In genomic region chr3:111989061-111989678, GRCh38 we compare ENCODE assay signal across 8 cellular contexts. TPM values are rescaled to one million over a fixed set of nuclear protein-coding genes. Genes with fewer than 3 reads are reported as not detected.
DNase-seq lines count a peak whose midpoint lies in the region; ATAC-seq and TF ChIP-seq lines count a peak whose summit lies in the region.

No MANE protein-coding gene starts in this region.

- H3K36me3 ChIP-seq in H7 (replicated peaks; ENCODE audit: control insufficient read depth, insufficient read depth, low read length) (peaks cover 5% of the 10 kb centered on the region), RWPE2 (ENCODE audit: low read depth) (peaks cover 71% of the 10 kb centered on the region), esophagus muscularis mucosa (peaks cover 0 to 48% (median 22%) of the 10 kb centered on the region in 4 donors)

- no peaks in the 10 kb centered on the region for H3K9me3 ChIP-seq in RWPE2 (ENCODE audit: severe bottlenecking)
- H3K9me3 ChIP-seq in esophagus muscularis mucosa, result no peaks in the 10 kb centered on the region

- H3K4me1 ChIP-seq in RWPE2 (ENCODE audit: insufficient read depth, poor library complexity, severe bottlenecking) (no peaks in the 10 kb centered on the region), esophagus muscularis mucosa (peaks cover 0 to 6% (median 0%) of the 10 kb centered on the region in 4 donors)

- no peaks in the 10 kb centered on the region for H3K27me3 ChIP-seq in H7 (ENCODE audit: control insufficient read depth, insufficient read depth, low read length)
- H3K27me3 ChIP-seq in RWPE2 (ENCODE audit: insufficient read depth, poor library complexity, severe bottlenecking), result no peaks in the 10 kb centered on the region
- no peaks in the 10 kb centered on the region for H3K27me3 ChIP-seq in esophagus muscularis mucosa

- CTCF ChIA-PET in activated CD4-positive, alpha-beta T cell treated with anti-CD3 and anti-CD28 coated beads, Interleukin-2, amount 10 ng/mL, durations not matched to agents 7 days and 5 days (lab: Charles Lee), result interaction anchor here (0.8 to 2.9 kb wide), 8 partner anchors 10 to 273 kb away, joined by 3 to 28 read pairs (median 4); partner anchors contain the start of gene ABHD10

- peaks cover 30% of the 10 kb centered on the region for H3K4me1 Mint-ChIP-seq in activated CD4-positive, alpha-beta T cell treated with anti-CD3 and anti-CD28 coated beads, Interleukin-2, amount 10 ng/mL, durations not matched to agents 7 days and 5 days
- peaks cover 39% of the 10 kb centered on the region for H3K4me1 Mint-ChIP-seq in neural crest cell

- no peak overlapping the region for H3K27ac Mint-ChIP-seq in activated CD4-positive, alpha-beta T cell treated with anti-CD3 and anti-CD28 coated beads, Interleukin-2, amount 10 ng/mL, durations not matched to agents 7 days and 5 days
- no peak overlapping the region for H3K27ac Mint-ChIP-seq in neural crest cell (ENCODE audit: unreplicated experiment)

- 74% methylated on average over 3 of the region's 3 CpGs for WGBS in esophagus muscularis mucosa

- no peaks in the 10 kb centered on the region for H3K9me3 Mint-ChIP-seq in activated CD4-positive, alpha-beta T cell treated with anti-CD3 and anti-CD28 coated beads, Interleukin-2, amount 10 ng/mL, durations not matched to agents 7 days and 5 days
- H3K9me3 Mint-ChIP-seq in neural crest cell, result no peaks in the 10 kb centered on the region

- DNase-seq in activated CD4-positive, alpha-beta T cell treated with anti-CD3 and anti-CD28 coated beads, Interleukin-2, amount 10 ng/mL, durations not matched to agents 7 days and 5 days, result peak; percentile 28
- DNase-seq in activated CD4-positive, alpha-beta T cell treated with anti-CD3 and anti-CD28 coated beads, Interleukin-2, amount 50 U/mL, for 4 hours, result no peak
- DNase-seq in H7 (peak; percentile 41), LoVo (ENCODE audit: low spot score) (peak; percentile 61), RWPE2 (ENCODE audit: low spot score) (no peak), esophagus muscularis mucosa (ENCODE audit: extremely low spot score) (no peak), neural crest cell (ENCODE audit: low read depth, low spot score) (no peak)
- no peak for DNase-seq in stimulated activated CD4-positive, alpha-beta T cell treated with anti-CD3 and anti-CD28 coated beads, Interleukin-4, amount 100 ng/mL, for 4 hours

- H3K27ac ChIP-seq in RWPE2 (ENCODE audit: poor library complexity, severe bottlenecking) (no peak overlapping the region), esophagus muscularis mucosa (replicated peaks in 1 of 4) (no peak overlapping the region)

- TF ChIP-seq CTCF in RWPE2 (IDR thresholded peaks at IDR 0.05; ENCODE audit: poor library complexity, severe bottlenecking) (peak; percentile 90), esophagus muscularis mucosa (IDR thresholded peaks at IDR 0.05) (peak; percentile 47 to 69 (median 55)), neural crest cell (conservative IDR thresholded peaks at IDR 0.05) (peak; percentile 86)

- POLR2A ChIA-PET in activated CD4-positive, alpha-beta T cell treated with anti-CD3 and anti-CD28 coated beads, Interleukin-2, amount 10 ng/mL, durations not matched to agents 7 days and 5 days (lab: Charles Lee), result interaction anchor here (2.1 kb wide), 1 partner anchor 11 kb away, joined by 10 read pairs; the partner anchor contains the start of gene ABHD10

- no peak for TF ChIP-seq POLR2A in esophagus muscularis mucosa (IDR thresholded peaks at IDR 0.05; ENCODE audit: low read depth)

- no peaks in the 10 kb centered on the region for H3K27me3 Mint-ChIP-seq in activated CD4-positive, alpha-beta T cell treated with anti-CD3 and anti-CD28 coated beads, Interleukin-2, amount 10 ng/mL, durations not matched to agents 7 days and 5 days
- no peaks in the 10 kb centered on the region for H3K27me3 Mint-ChIP-seq in neural crest cell (ENCODE audit: low read depth)

- no peak for TF ChIP-seq EP300 in esophagus muscularis mucosa (IDR thresholded peaks at IDR 0.05)

- intact Hi-C loops in esophagus muscularis mucosa (cut with DNase I), result no loop called here

- peaks cover 40% of the 10 kb centered on the region for H3K36me3 Mint-ChIP-seq in activated CD4-positive, alpha-beta T cell treated with anti-CD3 and anti-CD28 coated beads, Interleukin-2, amount 10 ng/mL, durations not matched to agents 7 days and 5 days (ENCODE audit: low read depth)
- H3K36me3 Mint-ChIP-seq in neural crest cell (ENCODE audit: low read depth), result peaks cover 24% of the 10 kb centered on the region

- H3K4me3 ChIP-seq in H7 (ENCODE audit: insufficient read depth, low read depth, low read length) (no peak overlapping the region), RWPE2 (ENCODE audit: severe bottlenecking) (no peak overlapping the region), esophagus muscularis mucosa (no peak overlapping the region)

- ATAC-seq in RWPE2 (ENCODE audit: low read depth), result peak; percentile 89

- no peak overlapping the region for H3K4me3 Mint-ChIP-seq in activated CD4-positive, alpha-beta T cell treated with anti-CD3 and anti-CD28 coated beads, Interleukin-2, amount 10 ng/mL, durations not matched to agents 7 days and 5 days
- no peak overlapping the region for H3K4me3 Mint-ChIP-seq in neural crest cell

RNA-seq across cellular contexts. Expression of gene TAGLN3, which starts 9.6 kb away (rescaled TPM):
- total RNA-seq in activated CD4-positive, alpha-beta T cell treated with anti-CD3 and anti-CD28 coated beads, Interleukin-2, amount 10 ng/mL, durations not matched to agents 7 days and 5 days, result under 1 TPM; 0.33 to 0.47 TPM
- 3.5 and 4.5 TPM in 2 replicates for total RNA-seq in H7 (2014; rRNA removed; shearing (Covaris generic))
- 1 to 10 TPM in 2 of 4 donors, under 1 TPM in 2; 0.83 to 4.0 (median 1.3) TPM for total RNA-seq in esophagus muscularis mucosa
- 62.6 and 70.2 TPM in 2 replicates for total RNA-seq in neural crest cell

RNA-seq across cellular contexts. Expression of gene ABHD10, which starts 10.3 kb away (rescaled TPM):
- 10 to 100 TPM; 36.9 to 40.0 TPM for total RNA-seq in activated CD4-positive, alpha-beta T cell treated with anti-CD3 and anti-CD28 coated beads, Interleukin-2, amount 10 ng/mL, durations not matched to agents 7 days and 5 days
- total RNA-seq in H7 (2014; rRNA removed; shearing (Covaris generic)), result 34.4 and 36.1 TPM in 2 replicates
- total RNA-seq in esophagus muscularis mucosa, result 10 to 100 TPM in 3 of 4 donors, 1 to 10 TPM in 1; 6.5 to 15.0 (median 12.2) TPM
- total RNA-seq in neural crest cell, result 52.7 and 55.6 TPM in 2 replicates

RNA-seq across cellular contexts. Expression of gene TMPRSS7, which starts 45.4 kb away (rescaled TPM):
- total RNA-seq in activated CD4-positive, alpha-beta T cell treated with anti-CD3 and anti-CD28 coated beads, Interleukin-2, amount 10 ng/mL, durations not matched to agents 7 days and 5 days, result not detected
- total RNA-seq in H7 (2014; rRNA removed; shearing (Covaris generic)), result not detected in 2 replicates
- not detected for total RNA-seq in esophagus muscularis mucosa
- not detected in 2 replicates for total RNA-seq in neural crest cell

Comparison
In these comparisons a context has a peak if more than half of its experiments do, and no peak if none do; other contexts are left out.
1. DNase-seq: peak in activated CD4-positive, alpha-beta T cell treated with anti-CD3 and anti-CD28 coated beads, Interleukin-2, amount 10 ng/mL, durations not matched to agents 7 days and 5 days (single experiment), H7 (single experiment) and LoVo (single experiment); none in activated CD4-positive, alpha-beta T cell treated with anti-CD3 and anti-CD28 coated beads, Interleukin-2, amount 50 U/mL, for 4 hours (0 of 2), RWPE2 (single experiment), esophagus muscularis mucosa (single experiment), neural crest cell (single experiment) and stimulated activated CD4-positive, alpha-beta T cell treated with anti-CD3 and anti-CD28 coated beads, Interleukin-4, amount 100 ng/mL, for 4 hours (0 of 2).
2. RNA of gene TAGLN3, which starts 9.6 kb away (total RNA-seq): 62.6 to 70.2 TPM in neural crest cell; 3.5 to 4.5 TPM in H7, 0.83 to 4.0 TPM in esophagus muscularis mucosa and 0.33 to 0.47 TPM in activated CD4-positive, alpha-beta T cell treated with anti-CD3 and anti-CD28 coated beads, Interleukin-2, amount 10 ng/mL, durations not matched to agents 7 days and 5 days; every median in the first group is over 10 times any median in the second.
3. Peak in every context shown above with its lines, with median percentiles within 50 percentile points of each other: CTCF ChIP-seq.